In the genomic region with DNA sequence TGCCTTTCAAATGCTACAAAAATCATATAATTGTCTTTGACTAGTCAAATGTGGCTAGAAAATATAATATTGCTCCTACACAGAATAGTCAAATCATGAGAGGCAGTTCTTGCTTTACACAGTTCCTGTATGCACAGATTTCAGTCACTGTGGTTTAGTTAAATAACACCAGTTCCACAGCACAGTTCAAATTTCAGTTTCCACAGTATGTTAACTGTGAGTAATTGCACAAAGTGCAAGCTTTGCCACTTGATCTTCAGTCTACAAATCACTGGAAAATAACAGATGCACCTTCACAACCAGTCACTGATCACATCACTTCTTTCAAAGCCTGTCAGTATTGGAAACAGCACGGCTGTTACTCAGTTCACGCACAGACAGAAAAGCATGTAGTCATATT, we compare ENCODE assay signal across 17 cellular contexts. TPM values are rescaled to one million over a fixed set of nuclear protein-coding genes. Genes with fewer than 3 reads are reported as not detected.
A peak's percentile ranks its signal among the peaks of the same experiment; 100 is the strongest.
DNase-seq lines count a peak whose midpoint lies in the region; ATAC-seq and TF ChIP-seq lines count a peak whose summit lies in the region.
"Had no signal": no experiment of that assay in that cellular context is flagged by ENCODE, and none has a peak within 500 bp of the region (broad histone marks: within the 10 kb centered on the region; RNA-seq: fewer than 3 reads in every experiment).

No MANE protein-coding gene starts in this region.

- no peak for TF ChIP-seq POLR2A in gastroesophageal sphincter (IDR thresholded peaks at IDR 0.05)

- peak; percentile 4 for DNase-seq in activated CD4-positive, alpha-beta T cell treated with anti-CD3 and anti-CD28 coated beads for 36 hours
- no peak for DNase-seq in activated CD4-positive, alpha-beta T cell treated with anti-CD3 and anti-CD28 coated beads for 1 hour
- DNase-seq in NCI-H748 (lab: John Stamatoyannopoulos, UW; ENCODE audit: unreplicated experiment) (peak; percentile 70), KBM-7 (no peak), globus pallidus (ENCODE audit: low spot score) (no peak)
- DNase-seq: DMS 273 treated with DMSO at 0.1 percent for 48 hours, GM23248, KG1, NCI-H1694 treated with DMSO at 0.1 percent for 48 hours, NCI-H510A treated with DMSO at 0.1 percent for 48 hours, PC-3, SJCRH30 had no signal

- H3K36me3 ChIP-seq in gastroesophageal sphincter: no peaks in the 10 kb centered on the region
- H3K36me3 ChIP-seq: SJCRH30 had no signal

- TF ChIP-seq EP300 in gastroesophageal sphincter (IDR thresholded peaks at IDR 0.05): no peak

- H3K27me3 ChIP-seq in gastroesophageal sphincter: no peaks in the 10 kb centered on the region

- H3K27ac Mint-ChIP-seq in activated CD4-positive, alpha-beta T cell treated with anti-CD3 and anti-CD28 coated beads for 36 hours: no peak overlapping the region

- TF ChIP-seq CTCF in gastroesophageal sphincter (IDR thresholded peaks at IDR 0.05): no peak

- no peaks in the 10 kb centered on the region for H3K4me1 ChIP-seq in gastroesophageal sphincter
- H3K4me1 ChIP-seq: SJCRH30 had no signal

- H3K27ac ChIP-seq in gastroesophageal sphincter: no peak overlapping the region
- H3K27ac ChIP-seq: C4-2B, GM23248, RWPE1, SJCRH30 had no signal

- H3K9me3 ChIP-seq in gastroesophageal sphincter: no peaks in the 10 kb centered on the region
- H3K9me3 ChIP-seq: SJCRH30 had no signal

- intact Hi-C loops in activated CD4-positive, alpha-beta T cell treated with anti-CD3 and anti-CD28 coated beads for 36 hours (cut with DNase I, micrococcal nuclease): no loop called here

- in situ Hi-C loops in KBM-7 (cut with MboI; ENCODE audit: low pct_unique_long_range_greater_than_20kb, low sequenced_read_pairs): no loop called here

- no peaks in the 10 kb centered on the region for H3K36me3 Mint-ChIP-seq in activated CD4-positive, alpha-beta T cell treated with anti-CD3 and anti-CD28 coated beads for 36 hours (ENCODE audit: low read depth)

- CTCF ChIA-PET in activated CD4-positive, alpha-beta T cell treated with anti-CD3 and anti-CD28 coated beads for 36 hours (lab: Charles Lee): interaction anchor here (0.9 kb wide), 1 partner anchor 975 kb away, joined by 3 read pairs; no protein-coding TSS in a partner anchor

- peaks cover 2% of the 10 kb centered on the region for H3K27me3 Mint-ChIP-seq in activated CD4-positive, alpha-beta T cell treated with anti-CD3 and anti-CD28 coated beads for 36 hours

- peak; percentile 36 for ATAC-seq in activated CD4-positive, alpha-beta T cell treated with anti-CD3 and anti-CD28 coated beads for 36 hours
- ATAC-seq in HG02870 (IDR thresholded peaks at IDR 0.05; ENCODE audit: unreplicated experiment): peak; percentile 80
- no peak for ATAC-seq in gastroesophageal sphincter
- ATAC-seq: HCT116, PC-3 had no signal

- WGBS in gastroesophageal sphincter (ENCODE audit: low coverage in 1 of 2), 2 donors: 57 to 69% methylated on average over 1 to 2 of the region's 2 CpGs

- POLR2A ChIA-PET in activated CD4-positive, alpha-beta T cell treated with anti-CD3 and anti-CD28 coated beads for 36 hours (lab: Charles Lee): no interaction called here

- no peaks in the 10 kb centered on the region for H3K9me3 Mint-ChIP-seq in activated CD4-positive, alpha-beta T cell treated with anti-CD3 and anti-CD28 coated beads for 36 hours (ENCODE audit: low read depth)

- H3K4me3 ChIP-seq in gastroesophageal sphincter: no peak overlapping the region
- H3K4me3 ChIP-seq: GM23248, SJCRH30 had no signal

- H3K4me1 Mint-ChIP-seq in activated CD4-positive, alpha-beta T cell treated with anti-CD3 and anti-CD28 coated beads for 36 hours: no peaks in the 10 kb centered on the region

- no peak overlapping the region for H3K4me3 Mint-ChIP-seq in activated CD4-positive, alpha-beta T cell treated with anti-CD3 and anti-CD28 coated beads for 36 hours

RNA-seq across cellular contexts. Expression of a gene that starts 38.7 kb away (rescaled TPM):
- total RNA-seq in activated CD4-positive, alpha-beta T cell treated with anti-CD3 and anti-CD28 coated beads for 36 hours: not detected
- under 1 TPM; 0.04 to 0.27 (median 0.15) TPM for total RNA-seq in gastroesophageal sphincter
- total RNA-seq: GM23248, PC-3, SJCRH30 had no signal

Comparison
In these comparisons a context has a peak if more than half of its experiments do, and no peak if none do; other contexts are left out.
1. DNase-seq: peak in activated CD4-positive, alpha-beta T cell treated with anti-CD3 and anti-CD28 coated beads for 36 hours (single experiment) and NCI-H748 (single experiment); none in activated CD4-positive, alpha-beta T cell treated with anti-CD3 and anti-CD28 coated beads for 1 hour (single experiment), KBM-7 (single experiment) and globus pallidus (single experiment).